8 cellular contexts compared by ENCODE assay signal in genomic region chr14:69398818-69399210, GRCh38. TPM values are rescaled to one million over a fixed set of nuclear protein-coding genes. Genes with fewer than 3 reads are reported as not detected.
DNase-seq lines count a peak whose midpoint lies in the region; ATAC-seq lines count a peak whose summit lies in the region.

No MANE protein-coding gene starts in this region.

- no peaks in the 10 kb centered on the region for H3K9me3 Mint-ChIP-seq in central memory CD8-positive, alpha-beta T cell
- H3K9me3 Mint-ChIP-seq in naive thymus-derived CD4-positive, alpha-beta T cell, result no peaks in the 10 kb centered on the region

- H3K4me3 Mint-ChIP-seq in central memory CD8-positive, alpha-beta T cell, result peak overlapping the region; percentile 96
- peak overlapping the region; percentile 89 to 100 (median 97) for H3K4me3 Mint-ChIP-seq in naive thymus-derived CD4-positive, alpha-beta T cell

- CTCF ChIA-PET in naive thymus-derived CD4-positive, alpha-beta T cell (lab: Charles Lee), result interaction anchor here (0.6 to 1.1 kb wide), 3 partner anchors 23 to 1147 kb away, joined by 3 to 4 read pairs (median 3); no protein-coding TSS in a partner anchor

- H3K9me3 ChIP-seq in KOPT-K1 (ENCODE audit: insufficient read depth, low read length, poor library complexity, severe bottlenecking), result no peaks in the 10 kb centered on the region
- H3K9me3 ChIP-seq in naive thymus-derived CD4-positive, alpha-beta T cell (ENCODE audit: control insufficient read depth in 2 of 3, low read length in 3 of 3), result no peaks in the 10 kb centered on the region

- peak overlapping the region; percentile 93 for H3K27ac ChIP-seq in KOPT-K1 (ENCODE audit: low read depth, low read length, poor library complexity, severe bottlenecking)
- peak overlapping the region; percentile 86 for H3K27ac ChIP-seq in naive thymus-derived CD4-positive, alpha-beta T cell (ENCODE audit: low read depth, low read length)

- H3K4me1 ChIP-seq in naive thymus-derived CD4-positive, alpha-beta T cell (ENCODE audit: control insufficient read depth in 2 of 2, insufficient read depth in 2 of 2, low read length in 2 of 2), result peaks cover 31 to 52% of the 10 kb centered on the region in 2 donors

- H3K4me3 ChIP-seq in naive thymus-derived CD4-positive, alpha-beta T cell (ENCODE audit: low read length), result peak overlapping the region; percentile 81

- peak overlapping the region; percentile 98 for H3K27ac Mint-ChIP-seq in central memory CD8-positive, alpha-beta T cell (ENCODE audit: low read depth)
- H3K27ac Mint-ChIP-seq in naive thymus-derived CD4-positive, alpha-beta T cell, result peak overlapping the region; percentile 98 to 100 (median 100)

- ATAC-seq in activated CD4-positive, CD25-positive, alpha-beta regulatory T cell treated with anti-CD3 and anti-CD28 coated beads, Interleukin-2, amount 50 U/mL, for 24 hours, result peak; percentile 5 to 10
- peak; percentile 7 for ATAC-seq in central memory CD8-positive, alpha-beta T cell (replicated peaks; ENCODE audit: extremely low read depth, poor library complexity, severe bottlenecking)
- ATAC-seq in naive thymus-derived CD4-positive, alpha-beta T cell, result no peak
- ATAC-seq in HG03135 (IDR thresholded peaks at IDR 0.05; ENCODE audit: unreplicated experiment), result no peak

- POLR2A ChIA-PET in naive thymus-derived CD4-positive, alpha-beta T cell (lab: Charles Lee), result interaction anchor here (0.7 to 2.4 kb wide), 7 partner anchors 14 to 960 kb away, joined by 3 to 10 read pairs (median 6); partner anchors contain the start of genes COX16, EXD2 and SRSF5

- no peak for DNase-seq in activated CD4-positive, CD25-positive, alpha-beta regulatory T cell treated with anti-CD3 and anti-CD28 coated beads, Interleukin-2, amount 50 U/mL, for 72 hours
- DNase-seq in central memory CD8-positive, alpha-beta T cell (ENCODE audit: low spot score in 2 of 2), result no peak
- DNase-seq in naive thymus-derived CD4-positive, alpha-beta T cell, result no peak
- no peak for DNase-seq in NCI-H524 treated with DMSO at 0.1 percent for 48 hours (lab: John Stamatoyannopoulos, UW)
- DNase-seq in NK-92 treated with Interleukin-12 subunit alpha and Interleukin-12 subunit beta, amount 100 ng/mL, for 24 hours (lab: John Stamatoyannopoulos, UW), result no peak

- peaks cover 61% of the 10 kb centered on the region for H3K4me1 Mint-ChIP-seq in central memory CD8-positive, alpha-beta T cell
- peaks cover 35 to 87% (median 72%) of the 10 kb centered on the region in 7 donors for H3K4me1 Mint-ChIP-seq in naive thymus-derived CD4-positive, alpha-beta T cell

- no peaks in the 10 kb centered on the region for H3K27me3 Mint-ChIP-seq in central memory CD8-positive, alpha-beta T cell
- H3K27me3 Mint-ChIP-seq in naive thymus-derived CD4-positive, alpha-beta T cell, result no peaks in the 10 kb centered on the region

- H3K36me3 Mint-ChIP-seq in central memory CD8-positive, alpha-beta T cell (ENCODE audit: insufficient read depth), result peaks cover 46% of the 10 kb centered on the region
- peaks cover 0 to 26% (median 18%) of the 10 kb centered on the region in 5 donors for H3K36me3 Mint-ChIP-seq in naive thymus-derived CD4-positive, alpha-beta T cell

- H3K36me3 ChIP-seq in KOPT-K1 (ENCODE audit: insufficient read depth, low read length), result peaks cover 34% of the 10 kb centered on the region
- peaks cover 6 to 27% (median 11%) of the 10 kb centered on the region in 3 experiments for H3K36me3 ChIP-seq in naive thymus-derived CD4-positive, alpha-beta T cell (ENCODE audit: control insufficient read depth in 2 of 3, insufficient read depth in 3 of 3, low read length in 3 of 3)

- intact Hi-C loops in naive thymus-derived CD4-positive, alpha-beta T cell (cut with micrococcal nuclease), result loop anchor here (1.0 to 10.0 kb wide), 16 partner anchors 45 to 1725 kb away; partner anchors contain the start of genes EXD2 (in 2 of the 2), ZFYVE26 (in 2 of the 2), COX16 (in 1 of the 2) and DCAF5 (in 1 of the 2)

- no peaks in the 10 kb centered on the region for H3K27me3 ChIP-seq in naive thymus-derived CD4-positive, alpha-beta T cell (ENCODE audit: control insufficient read depth in 2 of 2, insufficient read depth in 2 of 2, low read length in 2 of 2)

RNA-seq across cellular contexts. Expression of gene SLC39A9, which starts 0.3 kb away (rescaled TPM):
- 10 to 100 TPM; 27.2 to 50.3 (median 35.3) TPM for total RNA-seq in naive thymus-derived CD4-positive, alpha-beta T cell
- polyA plus RNA-seq in naive thymus-derived CD4-positive, alpha-beta T cell, result 10 to 100 TPM; 12.3 to 22.7 TPM

RNA-seq across cellular contexts. Expression of gene ERH, which starts 0.7 kb away (rescaled TPM):
- 100 to 1,000 TPM in 2 of 5 experiments, 10 to 100 TPM in 3; 85.1 to 330 (median 96.3) TPM for total RNA-seq in naive thymus-derived CD4-positive, alpha-beta T cell
- polyA plus RNA-seq in naive thymus-derived CD4-positive, alpha-beta T cell, result 10 to 100 TPM; 26.4 to 67.9 TPM

Comparison
In these comparisons a context has a peak if more than half of its experiments do, and no peak if none do; other contexts are left out.
1. ATAC-seq: peak in activated CD4-positive, CD25-positive, alpha-beta regulatory T cell treated with anti-CD3 and anti-CD28 coated beads, Interleukin-2, amount 50 U/mL, for 24 hours (2 of 2) and central memory CD8-positive, alpha-beta T cell (single experiment); none in naive thymus-derived CD4-positive, alpha-beta T cell (single experiment) and HG03135 (single experiment).